In the genomic region with DNA sequence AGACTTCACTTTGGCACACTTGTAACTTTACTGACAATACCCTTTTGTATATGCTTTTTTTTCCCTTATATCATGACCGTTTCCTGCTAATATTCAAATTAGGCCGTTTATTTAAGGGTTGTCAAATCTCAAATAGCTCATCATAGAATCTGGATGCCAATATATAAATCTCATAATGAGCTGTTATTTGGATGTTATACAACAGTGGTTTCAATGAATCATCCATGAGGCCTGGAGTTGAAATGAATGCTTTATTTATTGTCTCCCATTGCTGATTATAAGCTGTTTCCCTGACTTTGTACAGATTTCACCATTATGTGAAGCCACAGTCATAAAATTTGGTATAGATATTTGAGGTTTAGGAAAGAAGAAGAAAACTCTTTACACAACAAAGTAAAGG, we compare ENCODE assay signal across 18 cellular contexts.
A peak's percentile ranks its signal among the peaks of the same experiment; 100 is the strongest.
DNase-seq lines count a peak whose midpoint lies in the region; ATAC-seq and TF ChIP-seq lines count a peak whose summit lies in the region.
"Had no signal": no experiment of that assay in that cellular context is flagged by ENCODE, and none has a peak within 500 bp of the region (broad histone marks: within the 10 kb centered on the region; RNA-seq: fewer than 3 reads in every experiment).

No MANE protein-coding gene starts in this region.

- H3K36me3 Mint-ChIP-seq in osteocyte (ENCODE audit: unreplicated experiment), result peaks cover 5% of the 10 kb centered on the region
- no peaks in the 10 kb centered on the region for H3K36me3 Mint-ChIP-seq in T-helper 17 cell (ENCODE audit: low read depth)
- H3K36me3 Mint-ChIP-seq: CD4-positive, alpha-beta memory T cell had no signal

- in situ Hi-C loops in SK-MEL-5 (cut with HindIII; ENCODE audit: low pct_unique_long_range_greater_than_20kb, low sequenced_read_pairs), result no loop called here

- no peak overlapping the region for H3K4me3 ChIP-seq in smooth muscle cell
- H3K4me3 ChIP-seq: adrenal gland, vagina had no signal

- H3K4me3 Mint-ChIP-seq in osteocyte (ENCODE audit: unreplicated experiment) (no peak overlapping the region), T-helper 17 cell (no peak overlapping the region)
- H3K4me3 Mint-ChIP-seq: CD4-positive, alpha-beta memory T cell had no signal

- no peaks in the 10 kb centered on the region for H3F3A ChIP-seq in smooth muscle cell (ENCODE audit: low read depth)

- H3K27me3 Mint-ChIP-seq in osteocyte (ENCODE audit: unreplicated experiment), result no peaks in the 10 kb centered on the region
- H3K27me3 Mint-ChIP-seq in T-helper 17 cell, result no peaks in the 10 kb centered on the region

- H3K27ac Mint-ChIP-seq in osteocyte (ENCODE audit: unreplicated experiment), result peak overlapping the region; percentile 40
- H3K27ac Mint-ChIP-seq in T-helper 17 cell, result no peak overlapping the region
- H3K27ac Mint-ChIP-seq: CD4-positive, alpha-beta memory T cell had no signal

- peaks cover 14% of the 10 kb centered on the region for H3K9me3 Mint-ChIP-seq in osteocyte (ENCODE audit: unreplicated experiment)
- H3K9me3 Mint-ChIP-seq: CD4-positive, alpha-beta memory T cell had no signal

- DNase-seq in COLO829 (ENCODE audit: low spot score), result peak; percentile 90
- peak; percentile 75 for DNase-seq in SK-MEL-5 (ENCODE audit: low read depth, low spot score)
- DNase-seq in fibroblast of gingiva (ENCODE audit: low read depth), result peak; percentile 48
- DNase-seq in osteocyte (ENCODE audit: extremely low spot score, unreplicated experiment), result no peak
- DNase-seq in NCI-H69 (lab: John Stamatoyannopoulos, UW), result no peak
- DNase-seq in smooth muscle cell (lab: John Stamatoyannopoulos, UW; ENCODE audit: unreplicated experiment), result no peak
- DNase-seq in T-helper 17 cell, result no peak
- DNase-seq: activated CD4-positive, alpha-beta T cell treated with anti-CD3 and anti-CD28 coated beads for 4 hours; activated T-cell treated with anti-CD3 and anti-CD28 coated beads for 4 hours; adrenal gland; CD4-positive, alpha-beta memory T cell; effector CD8-positive, alpha-beta T cell; left colon; NCI-H510A; RPMI8226; stimulated activated CD4-positive, alpha-beta T cell treated with anti-CD3 and anti-CD28 coated beads, Interleukin-4, amount 100 ng/mL, for 1 hour had no signal

- no peaks in the 10 kb centered on the region for H3K27me3 ChIP-seq in smooth muscle cell (ENCODE audit: low read depth)
- H3K27me3 ChIP-seq: adrenal gland, vagina had no signal

- 84% methylated on average over 2 of the region's 2 CpGs for WGBS in smooth muscle cell (ENCODE audit: low lambda C conversion rate)

- no peaks in the 10 kb centered on the region for H3K79me2 ChIP-seq in smooth muscle cell (ENCODE audit: low read depth)

- H3K36me3 ChIP-seq in smooth muscle cell (ENCODE audit: low read depth), result no peaks in the 10 kb centered on the region
- H3K36me3 ChIP-seq: adrenal gland, vagina had no signal

- peaks cover 15% of the 10 kb centered on the region for H3K4me1 ChIP-seq in smooth muscle cell (ENCODE audit: low read depth)

- no peak overlapping the region for H3K4me2 ChIP-seq in smooth muscle cell

- H3K4me1 Mint-ChIP-seq in osteocyte (ENCODE audit: unreplicated experiment), result peaks cover 54% of the 10 kb centered on the region
- H3K4me1 Mint-ChIP-seq in T-helper 17 cell, result peaks cover 14% of the 10 kb centered on the region

- H3K9ac ChIP-seq in smooth muscle cell (ENCODE audit: low read depth), result no peak overlapping the region

- ATAC-seq in HG03378 (IDR thresholded peaks at IDR 0.05; ENCODE audit: unreplicated experiment), result no peak
- no peak for ATAC-seq in T-helper 17 cell
- ATAC-seq: left colon had no signal

- H3K9me3 ChIP-seq in smooth muscle cell (replicated peaks; ENCODE audit: low read depth) (no peaks in the 10 kb centered on the region), T-helper 17 cell (ENCODE audit: control insufficient read depth, low read length, poor library complexity, severe bottlenecking) (no peaks in the 10 kb centered on the region)
- H3K9me3 ChIP-seq: adrenal gland, vagina had no signal

- no peak overlapping the region for H2AFZ ChIP-seq in smooth muscle cell (ENCODE audit: low read depth)

- no peak for TF ChIP-seq CTCF in osteocyte (IDR thresholded peaks at IDR 0.05)
- TF ChIP-seq CTCF in smooth muscle cell (IDR thresholded peaks at IDR 0.05; ENCODE audit: borderline replicate concordance, insufficient read depth, poor library complexity, severe bottlenecking), result no peak

- H4K20me1 ChIP-seq in smooth muscle cell (ENCODE audit: low read depth), result no peaks in the 10 kb centered on the region

- no peak overlapping the region for H3K27ac ChIP-seq in smooth muscle cell (ENCODE audit: low read depth)
- H3K27ac ChIP-seq: adrenal gland, vagina had no signal

Comparison
In these comparisons a context has a peak if more than half of its experiments do, and no peak if none do; other contexts are left out.
1. DNase-seq: peak in COLO829 (single experiment), SK-MEL-5 (single experiment) and fibroblast of gingiva (single experiment); none in osteocyte (single experiment), NCI-H69 (single experiment), smooth muscle cell (single experiment) and T-helper 17 cell (0 of 3).